Comparison of ENCODE assay signal across 22 cellular contexts in genomic region chr9:69396759-69397158, GRCh38.
A peak's percentile ranks its signal among the peaks of the same experiment; 100 is the strongest.
DNase-seq lines count a peak whose midpoint lies in the region; ATAC-seq and TF ChIP-seq lines count a peak whose summit lies in the region.
"Had no signal": no experiment of that assay in that cellular context is flagged by ENCODE, and none has a peak within 500 bp of the region (broad histone marks: within the 10 kb centered on the region; RNA-seq: fewer than 3 reads in every experiment).

No MANE protein-coding gene starts in this region.

- ATAC-seq in Right ventricle myocardium inferior = no peak
- ATAC-seq in natural killer cell treated with Interleukin-12 subunit alpha and Interleukin-12 subunit beta and Interleukin-15 and Interleukin-18, amount 100 ng/mL, for 72 hours = no peak

- H3K27me3 ChIP-seq in right atrium auricular region = no peaks in the 10 kb centered on the region
- H3K27me3 ChIP-seq in suprapubic skin = no peaks in the 10 kb centered on the region
- H3K27me3 ChIP-seq: BLaER1 had no signal

- WGBS in suprapubic skin = 83% methylated on average over 2 of the region's 2 CpGs

- no peaks in the 10 kb centered on the region for H3K27me3 Mint-ChIP-seq in neural crest cell (ENCODE audit: low read depth)
- H3K27me3 Mint-ChIP-seq in activated CD4-positive, alpha-beta T cell treated with anti-CD3 and anti-CD28 coated beads, Interleukin-2, amount 10 ng/mL, durations not matched to agents 7 days and 5 days = peaks cover 4% of the 10 kb centered on the region
- H3K27me3 Mint-ChIP-seq in natural killer cell treated with Interleukin-12 subunit alpha and Interleukin-12 subunit beta and Interleukin-15 and Interleukin-18, amount 100 ng/mL, for 72 hours = peaks cover 0 to 4% of the 10 kb centered on the region in 2 donors

- peaks cover 0 to 27% of the 10 kb centered on the region in 2 donors for H3K4me1 ChIP-seq in right atrium auricular region
- H3K4me1 ChIP-seq in suprapubic skin = peaks cover 8% of the 10 kb centered on the region

- peaks cover 40% of the 10 kb centered on the region for H3K4me1 Mint-ChIP-seq in neural crest cell
- no peaks in the 10 kb centered on the region for H3K4me1 Mint-ChIP-seq in activated CD4-positive, alpha-beta T cell treated with anti-CD3 and anti-CD28 coated beads, Interleukin-2, amount 10 ng/mL, durations not matched to agents 7 days and 5 days
- H3K4me1 Mint-ChIP-seq in natural killer cell treated with Interleukin-12 subunit alpha and Interleukin-12 subunit beta and Interleukin-15 and Interleukin-18, amount 100 ng/mL, for 72 hours (ENCODE audit: low read depth in 2 of 2) = no peaks in the 10 kb centered on the region

- peaks cover 3% of the 10 kb centered on the region for H3K36me3 Mint-ChIP-seq in neural crest cell (ENCODE audit: low read depth)
- H3K36me3 Mint-ChIP-seq in activated CD4-positive, alpha-beta T cell treated with anti-CD3 and anti-CD28 coated beads, Interleukin-2, amount 10 ng/mL, durations not matched to agents 7 days and 5 days (ENCODE audit: low read depth) = no peaks in the 10 kb centered on the region
- H3K36me3 Mint-ChIP-seq in natural killer cell treated with Interleukin-12 subunit alpha and Interleukin-12 subunit beta and Interleukin-15 and Interleukin-18, amount 100 ng/mL, for 72 hours = no peaks in the 10 kb centered on the region

- no peak for DNase-seq in right atrium auricular region (ENCODE audit: low spot score)
- no peak for DNase-seq in Right ventricle myocardium inferior (ENCODE audit: missing footprints)
- no peak for DNase-seq in caudate nucleus (lab: John Stamatoyannopoulos, UW)
- DNase-seq in neural crest cell (ENCODE audit: low read depth, low spot score) = no peak
- no peak for DNase-seq in suprapubic skin (ENCODE audit: low spot score in 2 of 2)
- DNase-seq in activated CD4-positive, alpha-beta T cell treated with anti-CD3 and anti-CD28 coated beads, Interleukin-2, amount 10 ng/mL, durations not matched to agents 7 days and 5 days = no peak
- no peak for DNase-seq in natural killer cell treated with Interleukin-12 subunit alpha and Interleukin-12 subunit beta and Interleukin-15 and Interleukin-18, amount 100 ng/mL, for 72 hours (ENCODE audit: low spot score)
- DNase-seq: CD4-positive, alpha-beta T cell; COR-L47; DMS79 treated with DMSO at 0.1 percent for 48 hours; KBM-7; NCI-H1092; NCI-H1436; NCI-H187 treated with DMSO at 0.1 percent for 48 hours; NCI-H2107; NCI-H2227 treated with DMSO at 0.1 percent for 48 hours; NCI-H510A treated with DMSO at 0.1 percent for 48 hours; NCI-H748 treated with DMSO at 0.1 percent for 48 hours; PC-9; RPMI8226; SIG-M5 had no signal

- no peak overlapping the region for H3K4me3 Mint-ChIP-seq in neural crest cell
- H3K4me3 Mint-ChIP-seq in activated CD4-positive, alpha-beta T cell treated with anti-CD3 and anti-CD28 coated beads, Interleukin-2, amount 10 ng/mL, durations not matched to agents 7 days and 5 days = no peak overlapping the region
- H3K4me3 Mint-ChIP-seq in natural killer cell treated with Interleukin-12 subunit alpha and Interleukin-12 subunit beta and Interleukin-15 and Interleukin-18, amount 100 ng/mL, for 72 hours = no peak overlapping the region
- H3K4me3 Mint-ChIP-seq: CD4-positive, alpha-beta T cell had no signal

- H3K27ac Mint-ChIP-seq in neural crest cell (ENCODE audit: unreplicated experiment) = peak overlapping the region; percentile 54
- H3K27ac Mint-ChIP-seq in activated CD4-positive, alpha-beta T cell treated with anti-CD3 and anti-CD28 coated beads, Interleukin-2, amount 10 ng/mL, durations not matched to agents 7 days and 5 days = no peak overlapping the region
- no peak overlapping the region for H3K27ac Mint-ChIP-seq in natural killer cell treated with Interleukin-12 subunit alpha and Interleukin-12 subunit beta and Interleukin-15 and Interleukin-18, amount 100 ng/mL, for 72 hours
- H3K27ac Mint-ChIP-seq: CD4-positive, alpha-beta T cell had no signal

- H3K36me3 ChIP-seq in right atrium auricular region (no peaks in the 10 kb centered on the region), suprapubic skin (peaks cover 3% of the 10 kb centered on the region)
- H3K36me3 ChIP-seq: BLaER1 had no signal

- intact Hi-C loops in Right ventricle myocardium inferior (cut with DNase I) = no loop called here

- TF ChIP-seq CTCF in right atrium auricular region (IDR thresholded peaks at IDR 0.05) = no peak
- TF ChIP-seq CTCF in neural crest cell (conservative IDR thresholded peaks at IDR 0.05) = no peak
- no peak for TF ChIP-seq CTCF in suprapubic skin (IDR thresholded peaks at IDR 0.05)

- peaks cover 5% of the 10 kb centered on the region for H3K9me3 Mint-ChIP-seq in neural crest cell
- H3K9me3 Mint-ChIP-seq in activated CD4-positive, alpha-beta T cell treated with anti-CD3 and anti-CD28 coated beads, Interleukin-2, amount 10 ng/mL, durations not matched to agents 7 days and 5 days = no peaks in the 10 kb centered on the region
- no peaks in the 10 kb centered on the region for H3K9me3 Mint-ChIP-seq in natural killer cell treated with Interleukin-12 subunit alpha and Interleukin-12 subunit beta and Interleukin-15 and Interleukin-18, amount 100 ng/mL, for 72 hours
- H3K9me3 Mint-ChIP-seq: CD4-positive, alpha-beta T cell had no signal

- no peak overlapping the region for H3K4me3 ChIP-seq in right atrium auricular region
- H3K4me3 ChIP-seq in suprapubic skin = no peak overlapping the region
- H3K4me3 ChIP-seq: BLaER1, PC-9 had no signal

- no peak for TF ChIP-seq EP300 in suprapubic skin (IDR thresholded peaks at IDR 0.05)

- no peak for TF ChIP-seq POLR2A in suprapubic skin (IDR thresholded peaks at IDR 0.05)

- H3K27ac ChIP-seq in right atrium auricular region (peak overlapping the region; percentile 16 to 88), caudate nucleus (ENCODE audit: low read depth, low read length) (peak overlapping the region; percentile 19), suprapubic skin (peak overlapping the region; percentile 34)
- H3K27ac ChIP-seq: BLaER1, PC-9 had no signal

- POLR2A ChIA-PET in activated CD4-positive, alpha-beta T cell treated with anti-CD3 and anti-CD28 coated beads, Interleukin-2, amount 10 ng/mL, durations not matched to agents 7 days and 5 days (lab: Charles Lee) = no interaction called here

- H3K9me3 ChIP-seq in right atrium auricular region (no peaks in the 10 kb centered on the region), suprapubic skin (no peaks in the 10 kb centered on the region)

- CTCF ChIA-PET in activated CD4-positive, alpha-beta T cell treated with anti-CD3 and anti-CD28 coated beads, Interleukin-2, amount 10 ng/mL, durations not matched to agents 7 days and 5 days (lab: Charles Lee) = no interaction called here
